ENCODE assay signal across 9 cellular contexts in genomic region chr10:113108180-113108835, GRCh38.
DNase-seq lines count a peak whose midpoint lies in the region; ATAC-seq, FAIRE-seq and TF ChIP-seq lines count a peak whose summit lies in the region.
"Had no signal": no experiment of that assay in that cellular context is flagged by ENCODE, and none has a peak within 500 bp of the region (broad histone marks: within the 10 kb centered on the region; RNA-seq: fewer than 3 reads in every experiment).

No MANE protein-coding gene starts in this region.

- peaks cover 20% of the 10 kb centered on the region for H4K20me1 ChIP-seq in hepatocyte (ENCODE audit: insufficient read depth, poor library complexity, severe bottlenecking)

- ATAC-seq in thoracic aorta (ENCODE audit: insufficient number of reproducible peaks, low FRiP score, low read depth) (no peak), GM21390 (IDR thresholded peaks at IDR 0.05; ENCODE audit: unreplicated experiment) (no peak)

- CTCF ChIA-PET in AG04450 (lab: Charles Lee), result no interaction called here

- peaks cover 22% of the 10 kb centered on the region for H3K4me1 ChIP-seq in hepatocyte (ENCODE audit: insufficient read depth)
- H3K4me1 ChIP-seq in thoracic aorta (ENCODE audit: control insufficient read depth in 1 of 2, low read depth in 2 of 2), result peaks cover 7 to 56% of the 10 kb centered on the region in 2 donors

- H3K27me3 ChIP-seq in AG04450 (ENCODE audit: control insufficient read depth, insufficient read depth, low read length) (no peaks in the 10 kb centered on the region), HL-60 (ENCODE audit: insufficient read depth, poor library complexity, severe bottlenecking) (no peaks in the 10 kb centered on the region), hepatocyte (no peaks in the 10 kb centered on the region), thoracic aorta (replicated peaks; ENCODE audit: insufficient read depth) (no peaks in the 10 kb centered on the region)

- no peak for FAIRE-seq in frontal cortex (lab: Jason Lieb, UNC)

- no peaks in the 10 kb centered on the region for H3K9me2 ChIP-seq in hepatocyte (replicated peaks; ENCODE audit: insufficient read depth)

- no peak overlapping the region for H2AFZ ChIP-seq in hepatocyte

- H3K9me3 ChIP-seq in AG04450 (ENCODE audit: control insufficient read depth, insufficient read depth, low read length), result no peaks in the 10 kb centered on the region
- H3K9me3 ChIP-seq in hepatocyte (ENCODE audit: low read depth), result no peaks in the 10 kb centered on the region
- no peaks in the 10 kb centered on the region for H3K9me3 ChIP-seq in thoracic aorta

- H3K4me3 ChIP-seq in AG04450 (ENCODE audit: low read depth, low read length), result no peak overlapping the region
- no peak overlapping the region for H3K4me3 ChIP-seq in HL-60 (replicated peaks; ENCODE audit: insufficient read depth, low read length)
- H3K4me3 ChIP-seq in hepatocyte, result no peak overlapping the region
- H3K4me3 ChIP-seq in thoracic aorta, result no peak overlapping the region

- no peak for DNase-seq in AG04450 (ENCODE audit: low read depth, low spot score)
- DNase-seq in HL-60 (ENCODE audit: low read depth in 1 of 2, low spot score in 1 of 2), result peak in 1 of 2 experiments; percentile 21
- DNase-seq in activated T-cell treated with anti-CD3 and anti-CD28 coated beads for 48 hours (ENCODE audit: low read depth), result peak; percentile 8
- DNase-seq in hepatocyte (ENCODE audit: low spot score), result no peak
- DNase-seq in thoracic aorta (ENCODE audit: low spot score), result no peak
- DNase-seq in GM19238 (ENCODE audit: insufficient read length, low spot score), result no peak
- no peak for DNase-seq in frontal cortex (ENCODE audit: low spot score in 2 of 2)
- DNase-seq: activated T-cell treated with anti-CD3 and anti-CD28 coated beads, Interleukin-2, amount 50 U/mL, for 4 hours had no signal

- TF ChIP-seq CTCF in AG04450 (IDR thresholded peaks at IDR 0.05; ENCODE audit: low read depth, low read length) (peak; percentile 45), HL-60 (IDR thresholded peaks at IDR 0.05; ENCODE audit: insufficient read depth, low read length) (peak; percentile 7), hepatocyte (IDR thresholded peaks at IDR 0.05; ENCODE audit: poor library complexity) (peak; percentile 43), thoracic aorta (IDR thresholded peaks at IDR 0.05) (peak; percentile 32)

- peaks cover 85% of the 10 kb centered on the region for H3K79me2 ChIP-seq in hepatocyte

- 67% methylated on average over 15 of the region's 15 CpGs for WGBS in hepatocyte (ENCODE audit: low lambda C conversion rate, missing lambda C conversion rate)

- no peak overlapping the region for H3K4me2 ChIP-seq in hepatocyte

- H3K36me3 ChIP-seq in hepatocyte (replicated peaks; ENCODE audit: insufficient read depth, low read depth) (peaks cover 5% of the 10 kb centered on the region), thoracic aorta (no peaks in the 10 kb centered on the region)

- no peak overlapping the region for H3K27ac ChIP-seq in AG04450 (ENCODE audit: low read depth, low read length)
- no peak overlapping the region for H3K27ac ChIP-seq in HL-60 (replicated peaks)
- H3K27ac ChIP-seq in hepatocyte, result no peak overlapping the region
- H3K27ac ChIP-seq in thoracic aorta, result no peak overlapping the region

- POLR2A ChIA-PET in AG04450 (lab: Yijun Ruan, JAX), result interaction anchor here (1.3 kb wide), 1 partner anchor 21 kb away, joined by 3 read pairs; no protein-coding TSS in a partner anchor
